12 cellular contexts compared by ENCODE assay signal in the genomic region with DNA sequence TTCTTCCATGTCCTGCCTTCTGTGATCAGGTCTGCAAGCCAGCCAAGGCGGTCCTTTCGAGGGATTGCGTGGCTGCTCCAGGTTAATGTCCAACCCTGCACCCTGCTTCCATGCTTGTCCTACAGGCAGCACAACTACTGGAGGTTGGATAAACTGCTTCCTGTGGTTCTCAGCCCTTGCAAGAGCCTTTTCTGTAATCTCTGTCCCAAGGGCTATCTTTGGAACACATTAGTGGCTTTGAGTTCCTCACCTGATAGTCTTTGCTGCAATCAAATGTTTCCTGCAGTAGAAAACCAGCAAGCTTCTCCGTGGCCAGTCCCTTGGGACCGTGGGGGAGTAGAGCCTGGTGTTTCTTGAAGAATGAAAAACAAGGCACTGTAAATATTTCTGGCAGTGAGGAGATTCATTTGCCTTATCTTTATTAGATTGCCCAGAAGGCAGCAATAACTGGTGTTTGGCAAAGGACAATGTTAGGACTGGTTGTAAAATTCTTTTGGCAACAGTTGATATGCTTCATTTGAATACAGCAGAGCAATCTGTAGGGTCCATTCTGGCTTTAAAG.
DNase-seq lines count a peak whose midpoint lies in the region; ATAC-seq and TF ChIP-seq lines count a peak whose summit lies in the region.
"Had no signal": no experiment of that assay in that cellular context is flagged by ENCODE, and none has a peak within 500 bp of the region (broad histone marks: within the 10 kb centered on the region; RNA-seq: fewer than 3 reads in every experiment).

No MANE protein-coding gene starts in this region.

- H3K4me1 ChIP-seq in Loucy (ENCODE audit: insufficient read depth, low read length, poor library complexity, severe bottlenecking) (peaks cover 24% of the 10 kb centered on the region), colonic mucosa (no peaks in the 10 kb centered on the region)
- H3K4me1 ChIP-seq: SJCRH30 had no signal

- H3K27me3 Mint-ChIP-seq in osteocyte (ENCODE audit: unreplicated experiment), result no peaks in the 10 kb centered on the region

- H3K36me3 ChIP-seq in Loucy (ENCODE audit: insufficient read depth, low read length) (no peaks in the 10 kb centered on the region), colonic mucosa (no peaks in the 10 kb centered on the region)
- H3K36me3 ChIP-seq: SJCRH30 had no signal

- H3K9me2 ChIP-seq in Loucy (replicated peaks; ENCODE audit: low read depth, low read length), result no peaks in the 10 kb centered on the region

- TF ChIP-seq CTCF in Loucy (conservative IDR thresholded peaks at IDR 0.05; ENCODE audit: low read length), result no peak
- no peak for TF ChIP-seq CTCF in colonic mucosa (IDR thresholded peaks at IDR 0.05)
- TF ChIP-seq CTCF in osteocyte (IDR thresholded peaks at IDR 0.05), result no peak

- no peak overlapping the region for H3K27ac Mint-ChIP-seq in osteocyte (ENCODE audit: unreplicated experiment)
- H3K27ac Mint-ChIP-seq: activated naive CD4-positive, alpha-beta T cell treated with anti-CD3 and anti-CD28 coated beads, Interleukin-2, amount 10 ng/mL, durations not matched to agents 7 days and 5 days had no signal

- no peaks in the 10 kb centered on the region for H3K4me1 Mint-ChIP-seq in osteocyte (ENCODE audit: unreplicated experiment)
- H3K4me1 Mint-ChIP-seq: activated naive CD4-positive, alpha-beta T cell treated with anti-CD3 and anti-CD28 coated beads, Interleukin-2, amount 10 ng/mL, durations not matched to agents 7 days and 5 days had no signal

- H3F3A ChIP-seq in Loucy (ENCODE audit: low read depth), result no peaks in the 10 kb centered on the region

- H3K36me3 Mint-ChIP-seq in osteocyte (ENCODE audit: unreplicated experiment), result no peaks in the 10 kb centered on the region
- H3K36me3 Mint-ChIP-seq: activated naive CD4-positive, alpha-beta T cell treated with anti-CD3 and anti-CD28 coated beads, Interleukin-2, amount 10 ng/mL, durations not matched to agents 7 days and 5 days had no signal

- peak overlapping the region; percentile 20 for H3K4me2 ChIP-seq in Loucy (ENCODE audit: low read depth, low read length, poor library complexity, severe bottlenecking)

- no peaks in the 10 kb centered on the region for H3K9me3 Mint-ChIP-seq in osteocyte (ENCODE audit: unreplicated experiment)
- H3K9me3 Mint-ChIP-seq: activated naive CD4-positive, alpha-beta T cell treated with anti-CD3 and anti-CD28 coated beads, Interleukin-2, amount 10 ng/mL, durations not matched to agents 7 days and 5 days; neural crest cell had no signal

- H3K27me3 ChIP-seq in Loucy (ENCODE audit: insufficient read depth, low read length, poor library complexity, severe bottlenecking), result no peaks in the 10 kb centered on the region
- no peaks in the 10 kb centered on the region for H3K27me3 ChIP-seq in colonic mucosa
- H3K27me3 ChIP-seq: SJCRH30 had no signal

- intact Hi-C loops in colonic mucosa (cut with DNase I), result no loop called here

- H3K4me3 ChIP-seq in Loucy (ENCODE audit: low read length, poor library complexity, severe bottlenecking), result no peak overlapping the region
- H3K4me3 ChIP-seq in colonic mucosa, result no peak overlapping the region
- H3K4me3 ChIP-seq: SJCRH30, skin epidermis had no signal

- H4K20me1 ChIP-seq in Loucy (ENCODE audit: insufficient read depth, low read length, poor library complexity, severe bottlenecking), result no peaks in the 10 kb centered on the region

- DNase-seq in EH (ENCODE audit: low read depth) (peak; percentile 51), colonic mucosa (peak; percentile 50), osteocyte (ENCODE audit: extremely low spot score, unreplicated experiment) (peak; percentile 19), T-helper 9 cell (no peak), iPS-NIHi11 (ENCODE audit: low spot score) (no peak)
- DNase-seq: activated naive CD4-positive, alpha-beta T cell treated with anti-CD3 and anti-CD28 coated beads, Interleukin-2, amount 10 ng/mL, durations not matched to agents 7 days and 5 days; hippocampal formation; SJCRH30 had no signal

- no peak for ATAC-seq in HG03521 (IDR thresholded peaks at IDR 0.05; ENCODE audit: unreplicated experiment)

- no peak overlapping the region for H3K27ac ChIP-seq in colonic mucosa
- H3K27ac ChIP-seq: SJCRH30 had no signal

- H3K79me2 ChIP-seq in Loucy (ENCODE audit: insufficient read depth, low read length), result no peaks in the 10 kb centered on the region

- no peak overlapping the region for H3K4me3 Mint-ChIP-seq in osteocyte (ENCODE audit: unreplicated experiment)
- H3K4me3 Mint-ChIP-seq: activated naive CD4-positive, alpha-beta T cell treated with anti-CD3 and anti-CD28 coated beads, Interleukin-2, amount 10 ng/mL, durations not matched to agents 7 days and 5 days; neural crest cell had no signal

- H3K9ac ChIP-seq in Loucy (ENCODE audit: low read depth, low read length, poor library complexity, severe bottlenecking) (no peak overlapping the region), colonic mucosa (ENCODE audit: low read depth in 2 of 2, low read length in 2 of 2) (no peak overlapping the region)

- no peaks in the 10 kb centered on the region for H3K9me3 ChIP-seq in Loucy (ENCODE audit: insufficient read depth, low read depth, low read length)
- no peaks in the 10 kb centered on the region for H3K9me3 ChIP-seq in colonic mucosa
- H3K9me3 ChIP-seq: SJCRH30 had no signal

- H2AFZ ChIP-seq in Loucy (ENCODE audit: low read length), result no peak overlapping the region

Comparison
In these comparisons a context has a peak if more than half of its experiments do, and no peak if none do; other contexts are left out.
1. DNase-seq: peak in EH (single experiment), colonic mucosa (single experiment) and osteocyte (single experiment); none in T-helper 9 cell (single experiment) and iPS-NIHi11 (single experiment).